Comparison of ENCODE assay signal across 1 cellular context in the genomic region with DNA sequence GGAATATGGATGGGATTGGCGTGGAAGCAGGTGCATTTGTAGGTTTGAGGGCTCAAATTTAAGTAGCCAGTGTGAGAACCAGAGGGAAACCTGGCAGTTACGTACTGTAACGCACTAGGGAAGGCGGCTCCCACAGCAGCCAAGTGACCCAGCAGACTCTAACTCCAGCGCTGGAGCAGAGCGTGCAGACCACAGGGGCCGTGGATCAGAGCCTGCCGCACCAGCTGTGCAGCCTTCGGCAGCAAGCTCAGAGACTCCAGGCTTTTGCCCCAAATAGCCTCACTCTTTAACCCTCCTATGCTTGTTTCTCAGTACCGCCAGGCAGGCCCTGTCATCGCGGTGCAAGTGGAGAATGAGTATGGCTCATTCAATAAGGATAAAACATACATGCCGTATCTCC.
TF ChIP-seq lines count a peak whose summit lies in the region.

No MANE protein-coding gene starts in this region.

TF ChIP-seq in WTC11, 78 proteins besides CTCF, POLR2A, EP300 and RAD21 (continued from another document):
- TF ChIP-seq, protein P1, sequence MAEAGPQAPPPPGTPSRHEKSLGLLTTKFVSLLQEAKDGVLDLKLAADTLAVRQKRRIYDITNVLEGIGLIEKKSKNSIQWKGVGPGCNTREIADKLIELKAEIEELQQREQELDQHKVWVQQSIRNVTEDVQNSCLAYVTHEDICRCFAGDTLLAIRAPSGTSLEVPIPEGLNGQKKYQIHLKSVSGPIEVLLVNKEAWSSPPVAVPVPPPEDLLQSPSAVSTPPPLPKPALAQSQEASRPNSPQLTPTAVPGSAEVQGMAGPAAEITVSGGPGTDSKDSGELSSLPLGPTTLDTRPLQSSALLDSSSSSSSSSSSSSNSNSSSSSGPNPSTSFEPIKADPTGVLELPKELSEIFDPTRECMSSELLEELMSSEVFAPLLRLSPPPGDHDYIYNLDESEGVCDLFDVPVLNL (CRISPR knock-in tag; IDR thresholded peaks at IDR 0.05; ENCODE audit: borderline replicate concordance, low read depth), result no peak
- TF ChIP-seq ZNF219 (CRISPR knock-in tag; IDR thresholded peaks at IDR 0.05; ENCODE audit: borderline replicate concordance) (no peak), CREB1 (CRISPR knock-in tag; IDR thresholded peaks at IDR 0.05) (no peak), CBFB (CRISPR knock-in tag; IDR thresholded peaks at IDR 0.05; ENCODE audit: low read depth) (no peak), RORB (CRISPR knock-in tag; IDR thresholded peaks at IDR 0.05) (no peak), GABPB1 (CRISPR knock-in tag; IDR thresholded peaks at IDR 0.05) (no peak), NFATC4 (CRISPR knock-in tag; IDR thresholded peaks at IDR 0.05) (no peak), NR3C1 (CRISPR knock-in tag; conservative IDR thresholded peaks at IDR 0.05; ENCODE audit: low read depth) (no peak), USF2 (CRISPR knock-in tag; IDR thresholded peaks at IDR 0.05) (no peak), MYBL2 (CRISPR knock-in tag; IDR thresholded peaks at IDR 0.05) (no peak)
TF ChIP-seq in WTC11: peak in this region for 0.
